In the genomic region with DNA sequence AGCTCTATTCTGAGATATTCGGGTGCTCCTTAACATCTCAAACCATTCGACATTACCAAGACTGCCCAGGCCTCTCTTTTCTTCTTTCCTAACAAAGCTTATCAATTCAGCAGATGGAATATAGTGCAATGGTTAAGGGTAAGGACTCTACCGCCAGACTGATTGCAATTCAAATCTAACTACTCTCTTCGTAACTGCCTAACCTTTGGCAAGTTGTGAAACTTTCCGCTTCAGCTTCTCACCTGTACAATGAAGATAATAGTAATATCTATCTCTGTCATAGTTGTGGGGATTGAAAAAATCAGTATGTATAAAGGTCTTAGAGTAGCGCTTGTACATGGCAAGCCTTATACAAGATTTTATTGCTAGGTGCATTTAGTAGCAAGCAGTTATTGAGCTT, we compare ENCODE assay signal across 8 cellular contexts. TPM values are rescaled to one million over a fixed set of nuclear protein-coding genes. Genes with fewer than 3 reads are reported as not detected.
DNase-seq lines count a peak whose midpoint lies in the region; ATAC-seq and TF ChIP-seq lines count a peak whose summit lies in the region.

No MANE protein-coding gene starts in this region.

- DNase-seq in right atrium auricular region (ENCODE audit: low spot score) (no peak), left ventricle myocardium superior (no peak), astrocyte of the cerebellum (ENCODE audit: low read depth) (no peak), medulla oblongata (ENCODE audit: extremely low spot score) (peak; percentile 6), NCI-H446 (lab: John Stamatoyannopoulos, UW) (no peak)
- DNase-seq in activated CD4-positive, CD25-positive, alpha-beta regulatory T cell (lab: John Stamatoyannopoulos, UW), result no peak
- DNase-seq in activated CD8-positive, alpha-beta memory T cell treated with anti-CD3 and anti-CD28 coated beads for 24 hours, result no peak

- intact Hi-C loops in left ventricle myocardium superior (cut with micrococcal nuclease), result no loop called here

- H3K27ac ChIP-seq in right atrium auricular region, result peak overlapping the region; percentile 96

- no peaks in the 10 kb centered on the region for H3K27me3 ChIP-seq in right atrium auricular region

- H3K9me3 ChIP-seq in right atrium auricular region, result no peaks in the 10 kb centered on the region

- H3K4me3 ChIP-seq in right atrium auricular region (peak overlapping the region; percentile 94 to 95), astrocyte of the cerebellum (ENCODE audit: low read depth, low read length) (peak overlapping the region; percentile 68)

- in situ Hi-C loops in astrocyte of the cerebellum (cut with HindIII; ENCODE audit: low sequenced_read_pairs), result no loop called here

- peaks cover 0 to 47% of the 10 kb centered on the region in 2 donors for H3K4me1 ChIP-seq in right atrium auricular region

- no peak for TF ChIP-seq CTCF in right atrium auricular region (IDR thresholded peaks at IDR 0.05)
- TF ChIP-seq CTCF in astrocyte of the cerebellum (IDR thresholded peaks at IDR 0.05; ENCODE audit: low read depth, low read length, missing control alignments), result no peak

- ATAC-seq in left ventricle myocardium superior (no peak), GM21717 (IDR thresholded peaks at IDR 0.05; ENCODE audit: unreplicated experiment) (no peak)

- no peaks in the 10 kb centered on the region for H3K36me3 ChIP-seq in right atrium auricular region

RNA-seq across cellular contexts. Expression of a gene that starts 1.0 kb away (rescaled TPM):
- total RNA-seq in right atrium auricular region (10 to 100 TPM; 23.3 to 27.1 TPM), left ventricle myocardium superior (38.3 TPM)

RNA-seq across cellular contexts. Expression of a gene that starts 1.5 kb away (rescaled TPM):
- 10 to 100 TPM; 18.0 to 26.0 TPM for total RNA-seq in right atrium auricular region
- total RNA-seq in left ventricle myocardium superior, result 16.8 TPM
